ENCODE assay signal across 15 cellular contexts in genomic region chr3:114218006-114218405, GRCh38. TPM values are rescaled to one million over a fixed set of nuclear protein-coding genes. Genes with fewer than 3 reads are reported as not detected.
A peak's percentile ranks its signal among the peaks of the same experiment; 100 is the strongest.
DNase-seq lines count a peak whose midpoint lies in the region; ATAC-seq and TF ChIP-seq lines count a peak whose summit lies in the region.
"Had no signal": no experiment of that assay in that cellular context is flagged by ENCODE, and none has a peak within 500 bp of the region (broad histone marks: within the 10 kb centered on the region; RNA-seq: fewer than 3 reads in every experiment).

No MANE protein-coding gene starts in this region.

- H3K4me1 ChIP-seq in ACC112 (ENCODE audit: control insufficient read depth, insufficient read depth, low read length, unreplicated experiment) (peaks cover 50% of the 10 kb centered on the region), suprapubic skin (peaks cover 13% of the 10 kb centered on the region), tibial artery (peaks cover 0 to 3% (median 0%) of the 10 kb centered on the region in 4 donors)
- H3K4me1 ChIP-seq in CD4-positive, CD25-positive, alpha-beta regulatory T cell (ENCODE audit: control insufficient read depth, insufficient read depth, low read length, poor library complexity, severe bottlenecking), result peaks cover 99% of the 10 kb centered on the region

- peaks cover 4% of the 10 kb centered on the region; the same call in 1 of the 2 replicates for H3K27me3 ChIP-seq in ACC112 (ENCODE audit: insufficient read depth, low read length)
- H3K27me3 ChIP-seq in CD4-positive, CD25-positive, alpha-beta regulatory T cell (ENCODE audit: control insufficient read depth, insufficient read depth, low read length), result no peaks in the 10 kb centered on the region
- H3K27me3 ChIP-seq in suprapubic skin, result no peaks in the 10 kb centered on the region
- no peaks in the 10 kb centered on the region for H3K27me3 ChIP-seq in tibial artery
- H3K27me3 ChIP-seq: BLaER1 treated with 17β-estradiol and CSF1 and Interleukin-3, amounts not matched to agents 10 nM and 100 nM had no signal

- no peaks in the 10 kb centered on the region for H3K36me3 Mint-ChIP-seq in CD4-positive, CD25-positive, alpha-beta regulatory T cell
- H3K36me3 Mint-ChIP-seq in T-helper 2 cell treated with Interferon-gamma antibody and Interleukin-4, amounts not matched to agents 5 μg/mL and 100 μg/mL, for 36 hours (ENCODE audit: low read depth), result peaks cover 8% of the 10 kb centered on the region

- WGBS in suprapubic skin, result 82% methylated on average over 3 of the region's 3 CpGs

- no peaks in the 10 kb centered on the region for H3K27me3 Mint-ChIP-seq in CD4-positive, CD25-positive, alpha-beta regulatory T cell
- no peaks in the 10 kb centered on the region for H3K27me3 Mint-ChIP-seq in T-helper 2 cell treated with Interferon-gamma antibody and Interleukin-4, amounts not matched to agents 5 μg/mL and 100 μg/mL, for 36 hours (ENCODE audit: low read depth)

- H3K9me3 ChIP-seq in CD4-positive, CD25-positive, alpha-beta regulatory T cell (ENCODE audit: control insufficient read depth in 2 of 2, low read length in 2 of 2), result no peaks in the 10 kb centered on the region
- no peaks in the 10 kb centered on the region for H3K9me3 ChIP-seq in suprapubic skin
- H3K9me3 ChIP-seq in tibial artery, result no peaks in the 10 kb centered on the region
- H3K9me3 ChIP-seq: BLaER1 treated with 17β-estradiol and CSF1 and Interleukin-3, amounts not matched to agents 10 nM and 100 nM had no signal

- no peak for TF ChIP-seq EP300 in suprapubic skin (IDR thresholded peaks at IDR 0.05)

- H3K9me3 Mint-ChIP-seq in CD4-positive, CD25-positive, alpha-beta regulatory T cell, result peaks cover 0 to 2% (median 0%) of the 10 kb centered on the region in 7 donors
- no peaks in the 10 kb centered on the region for H3K9me3 Mint-ChIP-seq in T-helper 2 cell treated with Interferon-gamma antibody and Interleukin-4, amounts not matched to agents 5 μg/mL and 100 μg/mL, for 36 hours

- TF ChIP-seq POLR2A in suprapubic skin (IDR thresholded peaks at IDR 0.05), result no peak

- peak overlapping the region; percentile 93 for H3K27ac ChIP-seq in ACC112 (ENCODE audit: low read depth, low read length)
- peak overlapping the region; percentile 98 for H3K27ac ChIP-seq in CD4-positive, CD25-positive, alpha-beta regulatory T cell (ENCODE audit: insufficient read depth, low read length, poor library complexity, severe bottlenecking)
- H3K27ac ChIP-seq in suprapubic skin, result no peak overlapping the region
- no peak overlapping the region for H3K27ac ChIP-seq in tibial artery
- H3K27ac ChIP-seq: BLaER1 treated with 17β-estradiol and CSF1 and Interleukin-3, amounts not matched to agents 10 nM and 100 nM had no signal

- TF ChIP-seq CTCF in fibroblast of pulmonary artery (IDR thresholded peaks at IDR 0.05; ENCODE audit: low read length, missing control alignments) (no peak), suprapubic skin (IDR thresholded peaks at IDR 0.05) (no peak), tibial artery (IDR thresholded peaks at IDR 0.05) (no peak)

- ATAC-seq in CD4-positive, CD25-positive, alpha-beta regulatory T cell (ENCODE audit: low read depth in 2 of 2), result no peak
- ATAC-seq: SK-N-SH treated with all-trans-retinoic acid at 6 μM for 48 hours had no signal

- no peak overlapping the region for H2AFZ ChIP-seq in ACC112 (ENCODE audit: low read length, unreplicated experiment)

- DNase-seq in CD4-positive, CD25-positive, alpha-beta regulatory T cell, result peak in 1 of 3 donors; percentile 54
- DNase-seq in T-helper 2 cell treated with Interferon-gamma antibody and Interleukin-4, amounts not matched to agents 5 μg/mL and 100 μg/mL, for 36 hours (ENCODE audit: low spot score), result no peak
- DNase-seq in fibroblast of pulmonary artery (ENCODE audit: low read depth) (peak; percentile 80), suprapubic skin (ENCODE audit: low spot score in 2 of 2) (no peak), tibial artery (no peak), RPMI8226 (no peak)
- DNase-seq: HCEC 1CT, NCI-H1048, NCI-H146, NCI-H446, Right ventricle myocardium superior had no signal

- peaks cover 0 to 52% (median 37%) of the 10 kb centered on the region in 4 donors for H3K4me1 Mint-ChIP-seq in CD4-positive, CD25-positive, alpha-beta regulatory T cell
- H3K4me1 Mint-ChIP-seq in T-helper 2 cell treated with Interferon-gamma antibody and Interleukin-4, amounts not matched to agents 5 μg/mL and 100 μg/mL, for 36 hours (ENCODE audit: low read depth), result peaks cover 42% of the 10 kb centered on the region

- H3K36me3 ChIP-seq in ACC112 (ENCODE audit: insufficient read depth, low read length), result no peaks in the 10 kb centered on the region
- H3K36me3 ChIP-seq in CD4-positive, CD25-positive, alpha-beta regulatory T cell (ENCODE audit: control insufficient read depth, insufficient read depth, low read length), result no peaks in the 10 kb centered on the region
- H3K36me3 ChIP-seq in suprapubic skin, result no peaks in the 10 kb centered on the region
- no peaks in the 10 kb centered on the region for H3K36me3 ChIP-seq in tibial artery
- H3K36me3 ChIP-seq: BLaER1 treated with 17β-estradiol and CSF1 and Interleukin-3, amounts not matched to agents 10 nM and 100 nM had no signal

- no peak overlapping the region for H3K27ac Mint-ChIP-seq in CD4-positive, CD25-positive, alpha-beta regulatory T cell
- H3K27ac Mint-ChIP-seq in T-helper 2 cell treated with Interferon-gamma antibody and Interleukin-4, amounts not matched to agents 5 μg/mL and 100 μg/mL, for 36 hours, result no peak overlapping the region

- H3K4me3 ChIP-seq in ACC112 (ENCODE audit: low read depth, low read length), result no peak overlapping the region
- H3K4me3 ChIP-seq in CD4-positive, CD25-positive, alpha-beta regulatory T cell (ENCODE audit: low read depth, low read length), result peak overlapping the region; percentile 45
- H3K4me3 ChIP-seq in fibroblast of pulmonary artery (replicated peaks; ENCODE audit: low read depth, low read length), result no peak overlapping the region
- H3K4me3 ChIP-seq in suprapubic skin, result no peak overlapping the region
- no peak overlapping the region for H3K4me3 ChIP-seq in tibial artery
- H3K4me3 ChIP-seq: BLaER1 treated with 17β-estradiol and CSF1 and Interleukin-3, amounts not matched to agents 10 nM and 100 nM had no signal

- H3K4me3 Mint-ChIP-seq in CD4-positive, CD25-positive, alpha-beta regulatory T cell, result peak overlapping the region in 3 of 4 donors; percentile 12 to 67 (median 48)
- peak overlapping the region; percentile 24 for H3K4me3 Mint-ChIP-seq in T-helper 2 cell treated with Interferon-gamma antibody and Interleukin-4, amounts not matched to agents 5 μg/mL and 100 μg/mL, for 36 hours

- H3K79me2 ChIP-seq in ACC112 (ENCODE audit: control insufficient read depth, insufficient read depth, low read length, unreplicated experiment), result no peaks in the 10 kb centered on the region

- intact Hi-C loops in tibial artery (cut with DNase I; ENCODE audit: low total_unique reads), result no loop called here

RNA-seq across cellular contexts. Expression of gene ZNF80, which starts 19.4 kb away (rescaled TPM):
- total RNA-seq in CD4-positive, CD25-positive, alpha-beta regulatory T cell, result 1.7 TPM
- 1 to 10 TPM in 3 of 4 donors, under 1 TPM in 1; 0.36 to 8.4 (median 5.8) TPM for polyA plus RNA-seq in CD4-positive, CD25-positive, alpha-beta regulatory T cell
- total RNA-seq in suprapubic skin, result not detected
- total RNA-seq: HT1080, Right ventricle myocardium superior had no signal

RNA-seq across cellular contexts. Expression of gene DRD3, which starts 39.2 kb away (rescaled TPM):
- total RNA-seq in CD4-positive, CD25-positive, alpha-beta regulatory T cell, result 0.25 TPM
- under 1 TPM in 3 of 4 donors, not detected in 1; 0.15 to 0.49 (median 0.35) TPM for polyA plus RNA-seq in CD4-positive, CD25-positive, alpha-beta regulatory T cell
- not detected for total RNA-seq in suprapubic skin
- total RNA-seq: HT1080, Right ventricle myocardium superior had no signal

Comparison
In these comparisons a context has a peak if more than half of its experiments do, and no peak if none do; other contexts are left out.
1. H3K27ac ChIP-seq: peak in ACC112 (single experiment) and CD4-positive, CD25-positive, alpha-beta regulatory T cell (single experiment); none in suprapubic skin (single experiment) and tibial artery (0 of 2).